In the genomic region with DNA sequence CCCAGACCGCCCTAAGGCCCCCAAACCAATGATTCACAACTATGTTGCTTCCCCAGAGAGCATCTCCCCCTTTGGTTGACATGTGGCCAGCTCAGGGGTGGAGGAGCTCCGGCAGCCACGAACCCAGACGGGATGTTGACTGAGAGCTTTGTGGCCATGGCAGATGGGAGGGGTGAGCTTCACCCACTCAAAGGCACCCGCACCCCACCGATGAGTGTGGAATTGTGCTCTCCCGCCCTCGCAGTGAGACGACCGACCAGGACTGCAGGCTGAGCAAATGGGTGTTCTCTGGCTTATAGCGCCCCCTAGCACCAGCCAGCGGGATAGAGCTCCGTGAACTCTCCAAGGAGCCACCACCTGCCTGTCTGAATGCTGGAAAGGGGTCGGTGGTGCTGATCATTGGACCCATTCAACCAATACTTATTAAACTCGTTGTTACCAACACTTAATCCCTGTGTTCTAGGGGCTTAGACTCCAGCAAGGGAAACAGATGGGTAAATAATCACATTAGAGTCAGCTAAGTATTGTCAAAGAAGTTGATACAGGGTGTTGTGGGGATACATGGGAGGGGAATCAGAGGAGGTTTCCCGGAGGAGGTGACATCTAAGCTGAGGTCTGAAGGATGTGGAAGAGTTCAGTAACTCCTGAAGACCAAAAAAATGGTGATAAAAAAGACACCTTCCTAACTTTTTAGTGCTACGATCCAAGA, we compare ENCODE assay signal across 8 cellular contexts. TPM values are rescaled to one million over a fixed set of nuclear protein-coding genes. Genes with fewer than 3 reads are reported as not detected.
DNase-seq lines count a peak whose midpoint lies in the region; ATAC-seq and TF ChIP-seq lines count a peak whose summit lies in the region.

No MANE protein-coding gene starts in this region.

- no peak overlapping the region for H3K27ac Mint-ChIP-seq in CD4-positive, alpha-beta T cell

- peak overlapping the region; percentile 76 for H3K4me2 ChIP-seq in smooth muscle cell

- no peak overlapping the region for H3K27ac ChIP-seq in CD4-positive, alpha-beta T cell (ENCODE audit: low read depth, low read length)
- H3K27ac ChIP-seq in smooth muscle cell (ENCODE audit: low read depth), result peak overlapping the region; percentile 78

- CTCF ChIA-PET in CD4-positive, alpha-beta T cell (lab: Charles Lee), result interaction anchor here (0.6 to 1.8 kb wide), 4 partner anchors 39 to 268 kb away, joined by 3 to 21 read pairs (median 10); no protein-coding TSS in a partner anchor

- no peaks in the 10 kb centered on the region for H3K36me3 ChIP-seq in smooth muscle cell (ENCODE audit: low read depth)

- H3K4me3 ChIP-seq in astrocyte of the cerebellum (ENCODE audit: low read depth, low read length), result no peak overlapping the region
- no peak overlapping the region for H3K4me3 ChIP-seq in smooth muscle cell

- DNase-seq in CD4-positive, alpha-beta T cell, result peak; percentile 25 to 60 (median 40)
- DNase-seq in T-helper 9 cell (peak; percentile 32), astrocyte of the cerebellum (ENCODE audit: low read depth) (peak; percentile 23), hippocampal formation (lab: John Stamatoyannopoulos, UW) (peak; percentile 71 to 72), smooth muscle cell (lab: John Stamatoyannopoulos, UW; ENCODE audit: unreplicated experiment) (peak; percentile 42), HuH-7.5 (ENCODE audit: low spot score) (no peak)

- intact Hi-C loops in CD4-positive, alpha-beta T cell (cut with DNase I, micrococcal nuclease), result loop anchor here (1.0 to 10.0 kb wide), 6 partner anchors 137 to 822 kb away; no protein-coding TSS in a partner anchor

- TF ChIP-seq CTCF in CD4-positive, alpha-beta T cell (IDR thresholded peaks at IDR 0.05), result peak; percentile 71
- peak; percentile 80 for TF ChIP-seq CTCF in astrocyte of the cerebellum (IDR thresholded peaks at IDR 0.05; ENCODE audit: low read depth, low read length, missing control alignments)
- peak; percentile 94 for TF ChIP-seq CTCF in smooth muscle cell (IDR thresholded peaks at IDR 0.05; ENCODE audit: borderline replicate concordance, insufficient read depth, poor library complexity, severe bottlenecking)

- peaks cover 27% of the 10 kb centered on the region for H3K27me3 ChIP-seq in CD4-positive, alpha-beta T cell (ENCODE audit: control insufficient read depth, insufficient read depth, low read length)
- H3K27me3 ChIP-seq in smooth muscle cell (ENCODE audit: low read depth), result no peaks in the 10 kb centered on the region

- H3K9me3 ChIP-seq in CD4-positive, alpha-beta T cell (ENCODE audit: control insufficient read depth, low read length), result no peaks in the 10 kb centered on the region
- H3K9me3 ChIP-seq in smooth muscle cell (replicated peaks; ENCODE audit: low read depth), result no peaks in the 10 kb centered on the region

- no peaks in the 10 kb centered on the region for H3K9me3 Mint-ChIP-seq in CD4-positive, alpha-beta T cell

- 18% methylated on average over 17 of the region's 17 CpGs for WGBS in smooth muscle cell (ENCODE audit: low lambda C conversion rate)

- in situ Hi-C loops in astrocyte of the cerebellum (cut with HindIII; ENCODE audit: low sequenced_read_pairs), result no loop called here

- H3F3A ChIP-seq in smooth muscle cell (ENCODE audit: low read depth), result peaks cover 26% of the 10 kb centered on the region

- H2AFZ ChIP-seq in smooth muscle cell (ENCODE audit: low read depth), result no peak overlapping the region

- H3K4me1 ChIP-seq in smooth muscle cell (ENCODE audit: low read depth), result peaks cover 26% of the 10 kb centered on the region

- peak; percentile 62 for ATAC-seq in CD4-positive, alpha-beta T cell (ENCODE audit: poor library complexity)
- ATAC-seq in HG03432 (IDR thresholded peaks at IDR 0.05; ENCODE audit: unreplicated experiment), result no peak

- H3K9ac ChIP-seq in smooth muscle cell (ENCODE audit: low read depth), result peak overlapping the region; percentile 32

- H4K20me1 ChIP-seq in smooth muscle cell (ENCODE audit: low read depth), result peaks cover 5% of the 10 kb centered on the region

- H3K4me1 Mint-ChIP-seq in CD4-positive, alpha-beta T cell (ENCODE audit: low read depth), result no peaks in the 10 kb centered on the region

- H3K4me3 Mint-ChIP-seq in CD4-positive, alpha-beta T cell, result no peak overlapping the region

- POLR2A ChIA-PET in CD4-positive, alpha-beta T cell (lab: Charles Lee), result interaction anchor here (1.4 kb wide), 1 partner anchor 137 kb away, joined by 8 read pairs; no protein-coding TSS in a partner anchor

- peak; percentile 82 for TF ChIP-seq RAD21 in Ishikawa (IDR thresholded peaks at IDR 0.05; ENCODE audit: low read depth)

- TF ChIP-seq EP300 in Ishikawa (IDR thresholded peaks at IDR 0.05; ENCODE audit: borderline replicate concordance), result no peak

- peaks cover 28% of the 10 kb centered on the region for H3K79me2 ChIP-seq in smooth muscle cell (ENCODE audit: low read depth)

- peaks cover 37% of the 10 kb centered on the region for H3K27me3 Mint-ChIP-seq in CD4-positive, alpha-beta T cell

- no peaks in the 10 kb centered on the region for H3K36me3 Mint-ChIP-seq in CD4-positive, alpha-beta T cell (ENCODE audit: low read depth)

TF ChIP-seq in Ishikawa, 13 proteins besides CTCF, POLR2A, EP300 and RAD21:
- TF ChIP-seq TCF12 (IDR thresholded peaks at IDR 0.05; ENCODE audit: low read depth), result no peak
- no peak for TF ChIP-seq TEAD4 (IDR thresholded peaks at IDR 0.05)
- no peak for TF ChIP-seq TAF1 (IDR thresholded peaks at IDR 0.05; ENCODE audit: low read depth)
- TF ChIP-seq, protein P1, sequence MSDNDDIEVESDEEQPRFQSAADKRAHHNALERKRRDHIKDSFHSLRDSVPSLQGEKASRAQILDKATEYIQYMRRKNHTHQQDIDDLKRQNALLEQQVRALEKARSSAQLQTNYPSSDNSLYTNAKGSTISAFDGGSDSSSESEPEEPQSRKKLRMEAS (IDR thresholded peaks at IDR 0.05), result no peak
- TF ChIP-seq, protein P2, sequence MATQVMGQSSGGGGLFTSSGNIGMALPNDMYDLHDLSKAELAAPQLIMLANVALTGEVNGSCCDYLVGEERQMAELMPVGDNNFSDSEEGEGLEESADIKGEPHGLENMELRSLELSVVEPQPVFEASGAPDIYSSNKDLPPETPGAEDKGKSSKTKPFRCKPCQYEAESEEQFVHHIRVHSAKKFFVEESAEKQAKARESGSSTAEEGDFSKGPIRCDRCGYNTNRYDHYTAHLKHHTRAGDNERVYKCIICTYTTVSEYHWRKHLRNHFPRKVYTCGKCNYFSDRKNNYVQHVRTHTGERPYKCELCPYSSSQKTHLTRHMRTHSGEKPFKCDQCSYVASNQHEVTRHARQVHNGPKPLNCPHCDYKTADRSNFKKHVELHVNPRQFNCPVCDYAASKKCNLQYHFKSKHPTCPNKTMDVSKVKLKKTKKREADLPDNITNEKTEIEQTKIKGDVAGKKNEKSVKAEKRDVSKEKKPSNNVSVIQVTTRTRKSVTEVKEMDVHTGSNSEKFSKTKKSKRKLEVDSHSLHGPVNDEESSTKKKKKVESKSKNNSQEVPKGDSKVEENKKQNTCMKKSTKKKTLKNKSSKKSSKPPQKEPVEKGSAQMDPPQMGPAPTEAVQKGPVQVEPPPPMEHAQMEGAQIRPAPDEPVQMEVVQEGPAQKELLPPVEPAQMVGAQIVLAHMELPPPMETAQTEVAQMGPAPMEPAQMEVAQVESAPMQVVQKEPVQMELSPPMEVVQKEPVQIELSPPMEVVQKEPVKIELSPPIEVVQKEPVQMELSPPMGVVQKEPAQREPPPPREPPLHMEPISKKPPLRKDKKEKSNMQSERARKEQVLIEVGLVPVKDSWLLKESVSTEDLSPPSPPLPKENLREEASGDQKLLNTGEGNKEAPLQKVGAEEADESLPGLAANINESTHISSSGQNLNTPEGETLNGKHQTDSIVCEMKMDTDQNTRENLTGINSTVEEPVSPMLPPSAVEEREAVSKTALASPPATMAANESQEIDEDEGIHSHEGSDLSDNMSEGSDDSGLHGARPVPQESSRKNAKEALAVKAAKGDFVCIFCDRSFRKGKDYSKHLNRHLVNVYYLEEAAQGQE (IDR thresholded peaks at IDR 0.05; ENCODE audit: low read depth), result no peak
- no peak for TF ChIP-seq CREB1 (IDR thresholded peaks at IDR 0.05; ENCODE audit: low read depth)
- TF ChIP-seq ZBTB7A (IDR thresholded peaks at IDR 0.05; ENCODE audit: low read depth), result no peak
- no peak for TF ChIP-seq EGR1 (IDR thresholded peaks at IDR 0.05)
- TF ChIP-seq, protein P3, sequence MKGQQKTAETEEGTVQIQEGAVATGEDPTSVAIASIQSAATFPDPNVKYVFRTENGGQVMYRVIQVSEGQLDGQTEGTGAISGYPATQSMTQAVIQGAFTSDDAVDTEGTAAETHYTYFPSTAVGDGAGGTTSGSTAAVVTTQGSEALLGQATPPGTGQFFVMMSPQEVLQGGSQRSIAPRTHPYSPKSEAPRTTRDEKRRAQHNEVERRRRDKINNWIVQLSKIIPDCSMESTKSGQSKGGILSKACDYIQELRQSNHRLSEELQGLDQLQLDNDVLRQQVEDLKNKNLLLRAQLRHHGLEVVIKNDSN (IDR thresholded peaks at IDR 0.05), result no peak
- TF ChIP-seq FOXM1 (IDR thresholded peaks at IDR 0.05; ENCODE audit: borderline replicate concordance, low read depth), result no peak
- no peak for TF ChIP-seq CEBPB (IDR thresholded peaks at IDR 0.05)
- TF ChIP-seq YY1 (IDR thresholded peaks at IDR 0.05; ENCODE audit: low read depth), result no peak
- TF ChIP-seq NFIC (IDR thresholded peaks at IDR 0.05), result no peak

RNA-seq across cellular contexts. Expression of a gene that starts 4.5 kb away (rescaled TPM):
- total RNA-seq in CD4-positive, alpha-beta T cell, result under 1 TPM in 1 of 2 experiments, not detected in 1; 0.06 TPM
- total RNA-seq in smooth muscle cell, result 3,114 and 3,210 TPM in 2 replicates
- 3,050 and 3,942 TPM in 2 replicates for polyA plus RNA-seq in smooth muscle cell

Comparison
In these comparisons a context has a peak if more than half of its experiments do, and no peak if none do; other contexts are left out.
1. RNA of a gene that starts 4.5 kb away (total RNA-seq): 3,114 to 3,210 TPM in smooth muscle cell; 0.06 TPM in CD4-positive, alpha-beta T cell; every median in the first group is over 1,000 times any median in the second.
2. Peak in every context shown above with its lines, with median percentiles within 50 percentile points of each other: CTCF ChIP-seq.